Comparison of ENCODE assay signal across 3 cellular contexts in genomic region chr3:173289072-173289471, GRCh38.
TF ChIP-seq lines count a peak whose summit lies in the region.

No MANE protein-coding gene starts in this region.

TF ChIP-seq in SK-N-SH, 30 proteins besides CTCF, POLR2A, EP300 and RAD21 (continued from another document):
- TF ChIP-seq MEF2A (IDR thresholded peaks at IDR 0.05; ENCODE audit: borderline replicate concordance, low read depth) (no peak), TAF1 (IDR thresholded peaks at IDR 0.05; ENCODE audit: borderline replicate concordance, low read depth, low read length) (no peak), MAX (IDR thresholded peaks at IDR 0.05; ENCODE audit: low read depth) (no peak), SMC3 (IDR thresholded peaks at IDR 0.05; ENCODE audit: low read depth, low read length) (no peak), JUND (IDR thresholded peaks at IDR 0.05) (no peak), EZH2phosphoT487 (IDR thresholded peaks at IDR 0.05; ENCODE audit: borderline replicate concordance, low read depth) (no peak)

TF ChIP-seq in SK-N-SH treated with all-trans-retinoic acid at 6 μM for 48 hours, 23 proteins besides CTCF, POLR2A, EP300 and RAD21 (continued from another document):
- no peak for TF ChIP-seq RARB (CRISPR knock-in tag; IDR thresholded peaks at IDR 0.05)
- no peak for TF ChIP-seq ZNF8 (CRISPR knock-in tag; IDR thresholded peaks at IDR 0.05)
- no peak for TF ChIP-seq ZC3H10 (CRISPR knock-in tag; IDR thresholded peaks at IDR 0.05)
- TF ChIP-seq CREB5 (CRISPR knock-in tag; IDR thresholded peaks at IDR 0.05; ENCODE audit: low read depth) = no peak
- TF ChIP-seq ESRRG (CRISPR knock-in tag; IDR thresholded peaks at IDR 0.05) = no peak
- no peak for TF ChIP-seq OSR1 (CRISPR knock-in tag; IDR thresholded peaks at IDR 0.05)
- no peak for TF ChIP-seq POU6F1 (CRISPR knock-in tag; IDR thresholded peaks at IDR 0.05; ENCODE audit: borderline replicate concordance, low read depth)
- TF ChIP-seq TCF4 (CRISPR knock-in tag; IDR thresholded peaks at IDR 0.05; ENCODE audit: borderline replicate concordance) = no peak
- TF ChIP-seq ZFP3 (CRISPR knock-in tag; IDR thresholded peaks at IDR 0.05) = no peak
- no peak for TF ChIP-seq PATZ1 (CRISPR knock-in tag; IDR thresholded peaks at IDR 0.05; ENCODE audit: borderline replicate concordance)
- TF ChIP-seq ZNF565 (CRISPR knock-in tag; conservative IDR thresholded peaks at IDR 0.05; ENCODE audit: low read depth) = no peak
- TF ChIP-seq BACH2 (CRISPR knock-in tag; IDR thresholded peaks at IDR 0.05; ENCODE audit: borderline replicate concordance) = no peak
- no peak for TF ChIP-seq SNAI2 (CRISPR knock-in tag; IDR thresholded peaks at IDR 0.05)
- no peak for TF ChIP-seq CSDC2 (CRISPR knock-in tag; IDR thresholded peaks at IDR 0.05)
- TF ChIP-seq GLIS3 (CRISPR knock-in tag; IDR thresholded peaks at IDR 0.05) = no peak
- no peak for TF ChIP-seq CSRNP3 (CRISPR knock-in tag; IDR thresholded peaks at IDR 0.05)
- no peak for TF ChIP-seq ARNTL (CRISPR knock-in tag; IDR thresholded peaks at IDR 0.05; ENCODE audit: borderline replicate concordance, low read depth)
- no peak for TF ChIP-seq TOX (CRISPR knock-in tag; IDR thresholded peaks at IDR 0.05; ENCODE audit: borderline replicate concordance)
- TF ChIP-seq ZNF70 (CRISPR knock-in tag; IDR thresholded peaks at IDR 0.05) = no peak

TF ChIP-seq in H1, 55 proteins besides CTCF, POLR2A, EP300 and RAD21:
- TF ChIP-seq BACH1 (IDR thresholded peaks at IDR 0.05; ENCODE audit: low read length) (no peak), CREB1 (IDR thresholded peaks at IDR 0.05) (no peak), ZNF274 (IDR thresholded peaks at IDR 0.05; ENCODE audit: borderline replicate concordance, extremely low read depth, low read length) (no peak), RNF2 (IDR thresholded peaks at IDR 0.05; ENCODE audit: borderline replicate concordance, low read depth, low read length, missing control alignments, poor library complexity, severe bottlenecking) (no peak), PHF8 (conservative IDR thresholded peaks at IDR 0.05; ENCODE audit: low read depth, low read length) (no peak), JUND (IDR thresholded peaks at IDR 0.05; ENCODE audit: low read length) (no peak), TCF12 (IDR thresholded peaks at IDR 0.05; ENCODE audit: low read depth, low read length) (no peak), GABPA (IDR thresholded peaks at IDR 0.05; ENCODE audit: borderline replicate concordance, insufficient read depth, low read length) (no peak), RXRA (IDR thresholded peaks at IDR 0.05; ENCODE audit: insufficient read depth, low read depth, low read length) (no peak), HDAC6 (IDR thresholded peaks at IDR 0.05; ENCODE audit: low read depth, low read length) (no peak), SP1 (IDR thresholded peaks at IDR 0.05; ENCODE audit: low read depth, low read length) (no peak), E2F6 (IDR thresholded peaks at IDR 0.05) (no peak), HDAC2 (IDR thresholded peaks at IDR 0.05; ENCODE audit: borderline replicate concordance in 1 of 2, low read depth in 2 of 2, low read length in 2 of 2) (no peak), MAFK (IDR thresholded peaks at IDR 0.05; ENCODE audit: low read depth, low read length) (no peak), SIN3A (conservative IDR thresholded peaks at IDR 0.05 in 1 of 2, IDR thresholded peaks at IDR 0.05 in 1 of 2; ENCODE audit: low read depth in 1 of 2, low read length in 2 of 2) (no peak), TEAD4 (IDR thresholded peaks at IDR 0.05; ENCODE audit: low read depth, low read length) (no peak)
